In the genomic region with DNA sequence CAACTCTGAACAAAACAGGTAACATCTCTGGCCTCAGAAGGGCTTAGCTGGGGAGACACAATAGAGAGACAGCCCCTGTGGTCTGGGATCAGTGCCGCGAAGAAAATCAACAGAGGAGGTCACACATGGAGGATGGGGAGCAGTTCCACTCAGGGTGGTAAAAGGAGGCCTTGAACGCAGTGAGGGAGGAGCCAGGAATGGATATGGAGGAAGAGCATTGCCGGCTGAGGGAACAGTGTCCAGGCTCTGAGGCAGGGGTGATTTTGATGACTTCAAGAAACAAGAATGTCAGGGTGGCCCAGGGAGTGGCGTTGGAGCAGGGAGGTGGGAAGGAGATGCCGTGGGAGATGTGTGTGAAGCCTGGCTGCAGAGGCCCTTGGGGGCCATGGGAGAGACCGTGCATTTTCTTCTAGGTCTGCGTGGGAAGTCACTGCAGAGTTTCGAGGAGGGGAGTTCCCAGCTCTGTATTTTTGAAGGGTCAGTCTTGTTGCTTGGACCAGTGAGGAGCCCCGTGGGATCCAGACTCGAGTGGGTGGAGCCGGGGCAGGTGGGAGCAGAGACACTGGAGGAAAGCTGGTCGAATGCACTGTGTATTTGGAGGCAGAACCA, we compare ENCODE assay signal across 10 cellular contexts. TPM values are rescaled to one million over a fixed set of nuclear protein-coding genes. Genes with fewer than 3 reads are reported as not detected.
A peak's percentile ranks its signal among the peaks of the same experiment; 100 is the strongest.
DNase-seq lines count a peak whose midpoint lies in the region; ATAC-seq and TF ChIP-seq lines count a peak whose summit lies in the region.
"Had no signal": no experiment of that assay in that cellular context is flagged by ENCODE, and none has a peak within 500 bp of the region (broad histone marks: within the 10 kb centered on the region; RNA-seq: fewer than 3 reads in every experiment).

No MANE protein-coding gene starts in this region.

- H2BK5ac ChIP-seq in mesendoderm (ENCODE audit: low read length) = no peak overlapping the region

- H3K27me3 ChIP-seq in HL-60 (ENCODE audit: insufficient read depth, poor library complexity, severe bottlenecking) = no peaks in the 10 kb centered on the region
- no peaks in the 10 kb centered on the region for H3K27me3 ChIP-seq in brain microvascular endothelial cell (replicated peaks)
- no peaks in the 10 kb centered on the region for H3K27me3 ChIP-seq in mesendoderm (ENCODE audit: insufficient read depth, low read length, poor library complexity)
- H3K27me3 ChIP-seq in colonic mucosa = no peaks in the 10 kb centered on the region
- H3K27me3 ChIP-seq: Peyer's patch had no signal

- TF ChIP-seq CTCF in HL-60 (IDR thresholded peaks at IDR 0.05; ENCODE audit: insufficient read depth, low read length) = no peak
- TF ChIP-seq CTCF in brain microvascular endothelial cell (IDR thresholded peaks at IDR 0.05; ENCODE audit: low read depth, low read length, missing control alignments) = no peak
- TF ChIP-seq CTCF in colonic mucosa (IDR thresholded peaks at IDR 0.05) = no peak

- in situ Hi-C loops in brain microvascular endothelial cell (cut with HindIII; ENCODE audit: low pct_ligation_motif_present, low sequenced_read_pairs) = loop anchor here (10.0 kb wide), 1 partner anchor 47 kb away; a partner anchor contains a TSS

- peaks cover 37% of the 10 kb centered on the region for H3K79me2 ChIP-seq in mesendoderm (ENCODE audit: control insufficient read depth, insufficient read depth, low read length)

- H2BK120ac ChIP-seq in mesendoderm (ENCODE audit: low read depth, low read length) = no peak overlapping the region

- H3K18ac ChIP-seq in mesendoderm (ENCODE audit: low read length) = no peak overlapping the region

- DNase-seq in A172 (ENCODE audit: low spot score) (peak; percentile 24), HL-60 (ENCODE audit: low read depth in 1 of 2, low spot score in 1 of 2) (no peak), brain microvascular endothelial cell (peak; percentile 52), mesendoderm (peak; percentile 67), colonic mucosa (no peak)
- DNase-seq: MM.1S had no signal

- H3K79me1 ChIP-seq in mesendoderm (ENCODE audit: low read length) = peaks cover 50% of the 10 kb centered on the region

- no peak overlapping the region for H2BK15ac ChIP-seq in mesendoderm (replicated peaks; ENCODE audit: low read depth)

- H3K4ac ChIP-seq in mesendoderm (ENCODE audit: low read depth, low read length) = no peak overlapping the region

- intact Hi-C loops in colonic mucosa (cut with DNase I) = no loop called here

- H4K8ac ChIP-seq in mesendoderm (ENCODE audit: low read depth, low read length) = no peak overlapping the region

- H3K36me3 ChIP-seq in brain microvascular endothelial cell (replicated peaks) = peaks cover 11% of the 10 kb centered on the region
- no peaks in the 10 kb centered on the region for H3K36me3 ChIP-seq in mesendoderm (ENCODE audit: control insufficient read depth, insufficient read depth, low read length)
- H3K36me3 ChIP-seq in colonic mucosa = no peaks in the 10 kb centered on the region

- H3K4me3 ChIP-seq in HL-60 (replicated peaks; ENCODE audit: insufficient read depth, low read length) (no peak overlapping the region), brain microvascular endothelial cell (ENCODE audit: low read depth, low read length) (no peak overlapping the region), mesendoderm (ENCODE audit: low read length) (no peak overlapping the region), colonic mucosa (no peak overlapping the region)
- H3K4me3 ChIP-seq: Peyer's patch had no signal

- H3K9ac ChIP-seq in mesendoderm (ENCODE audit: low read length) (no peak overlapping the region), colonic mucosa (ENCODE audit: low read depth in 2 of 2, low read length in 2 of 2) (no peak overlapping the region)

- no peak overlapping the region for H3K23ac ChIP-seq in mesendoderm (ENCODE audit: low read length)

- no peaks in the 10 kb centered on the region for H3K9me3 ChIP-seq in colonic mucosa
- H3K9me3 ChIP-seq: Peyer's patch had no signal

- no peak overlapping the region for H3K56ac ChIP-seq in mesendoderm (ENCODE audit: low read length)

- ATAC-seq in HG03378 (IDR thresholded peaks at IDR 0.05; ENCODE audit: unreplicated experiment) (no peak), HG02885 (IDR thresholded peaks at IDR 0.05; ENCODE audit: poor library complexity, unreplicated experiment) (no peak), HG02981 (IDR thresholded peaks at IDR 0.05; ENCODE audit: unreplicated experiment) (no peak)

- H4K5ac ChIP-seq in mesendoderm (ENCODE audit: low read length) = no peak overlapping the region

- no CpG with 5 or more reads among the region's 13 CpGs for WGBS in mesendoderm (ENCODE audit: extremely low coverage, insufficient coverage, low lambda C conversion rate)

- H3K27ac ChIP-seq in HL-60 (replicated peaks) = peak overlapping the region; percentile 76
- peak overlapping the region; percentile 56 for H3K27ac ChIP-seq in brain microvascular endothelial cell
- H3K27ac ChIP-seq in mesendoderm (ENCODE audit: low read depth, low read length) = no peak overlapping the region
- no peak overlapping the region for H3K27ac ChIP-seq in colonic mucosa

- no peak overlapping the region for H3K4me2 ChIP-seq in mesendoderm (ENCODE audit: low read length)

- no peak overlapping the region for H2AK5ac ChIP-seq in mesendoderm (ENCODE audit: low read length)

- H3K4me1 ChIP-seq in mesendoderm (ENCODE audit: control insufficient read depth, low read depth, low read length) (peaks cover 17% of the 10 kb centered on the region), colonic mucosa (peaks cover 49% of the 10 kb centered on the region)

RNA-seq across cellular contexts. Expression of a gene that starts 35.7 kb away (rescaled TPM):
- 0.07 and 0.53 TPM in 2 replicates for total RNA-seq in A172 (2014; rRNA removed; shearing (Covaris generic))
- polyA plus RNA-seq in mesendoderm (2013, experiment 1 of 2) = 0.06 TPM
- 0.04 TPM for polyA plus RNA-seq in mesendoderm (2013, experiment 2 of 2)
- total RNA-seq in colonic mucosa = not detected
- total RNA-seq: Peyer's patch had no signal

RNA-seq across cellular contexts. Expression of a gene that starts 47.9 kb away (rescaled TPM):
- 35.0 and 38.4 TPM in 2 replicates for total RNA-seq in A172 (2014; rRNA removed; shearing (Covaris generic))
- 32.4 TPM for polyA plus RNA-seq in mesendoderm (2013, experiment 1 of 2)
- polyA plus RNA-seq in mesendoderm (2013, experiment 2 of 2) = 30.9 TPM
- 10 to 100 TPM; 83.5 to 91.7 TPM for total RNA-seq in colonic mucosa

Comparison
In these comparisons a context has a peak if more than half of its experiments do, and no peak if none do; other contexts are left out.
1. DNase-seq: peak in A172 (single experiment), brain microvascular endothelial cell (single experiment) and mesendoderm (single experiment); none in HL-60 (0 of 2) and colonic mucosa (single experiment).
2. H3K27ac ChIP-seq: peak in HL-60 (single experiment) and brain microvascular endothelial cell (single experiment); none in mesendoderm (single experiment) and colonic mucosa (single experiment).